Comparison of ENCODE assay signal across 1 cellular context in the genomic region with DNA sequence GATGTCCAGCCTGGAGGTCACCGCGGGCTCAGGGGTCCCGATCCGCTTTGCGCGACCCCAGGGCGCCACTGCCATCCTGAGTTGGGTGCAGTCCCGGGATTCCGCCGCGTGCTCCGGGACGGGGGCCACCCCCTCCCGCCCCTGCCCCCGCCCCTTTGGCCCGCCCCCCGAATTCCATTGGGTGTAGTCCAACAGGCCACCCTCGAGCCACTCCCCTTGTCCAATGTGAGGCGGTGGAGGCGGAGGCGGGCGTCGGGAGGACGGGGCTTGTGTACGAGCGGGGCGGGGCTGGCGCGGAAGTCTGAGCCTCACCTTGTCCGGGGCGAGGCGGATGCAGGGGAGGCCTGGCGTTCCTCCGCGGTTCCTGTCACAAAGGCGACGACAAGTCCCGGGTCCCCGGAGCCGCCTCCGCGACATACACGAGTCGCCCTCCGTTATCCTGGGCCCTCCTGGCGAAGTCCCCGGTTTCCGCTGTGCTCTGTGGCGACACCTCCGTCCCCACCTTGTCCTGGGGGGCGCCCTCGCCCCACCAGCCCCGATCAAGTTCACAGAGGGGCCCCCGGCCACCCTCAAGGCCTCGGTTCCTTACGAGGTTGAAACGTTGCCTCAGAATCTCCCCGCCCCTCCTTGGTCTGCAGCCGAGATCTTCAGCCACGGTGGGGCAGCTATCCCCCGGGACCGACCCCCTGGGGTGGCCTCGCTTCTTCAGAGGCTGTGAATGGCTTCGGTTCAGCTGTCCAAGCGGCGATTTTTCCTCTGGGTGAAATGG.
TF ChIP-seq lines count a peak whose summit lies in the region.

No MANE protein-coding gene starts in this region.

TF ChIP-seq in HepG2, 621 proteins besides CTCF, POLR2A, EP300 and RAD21 (continued from another document):
- TF ChIP-seq, protein P1, sequence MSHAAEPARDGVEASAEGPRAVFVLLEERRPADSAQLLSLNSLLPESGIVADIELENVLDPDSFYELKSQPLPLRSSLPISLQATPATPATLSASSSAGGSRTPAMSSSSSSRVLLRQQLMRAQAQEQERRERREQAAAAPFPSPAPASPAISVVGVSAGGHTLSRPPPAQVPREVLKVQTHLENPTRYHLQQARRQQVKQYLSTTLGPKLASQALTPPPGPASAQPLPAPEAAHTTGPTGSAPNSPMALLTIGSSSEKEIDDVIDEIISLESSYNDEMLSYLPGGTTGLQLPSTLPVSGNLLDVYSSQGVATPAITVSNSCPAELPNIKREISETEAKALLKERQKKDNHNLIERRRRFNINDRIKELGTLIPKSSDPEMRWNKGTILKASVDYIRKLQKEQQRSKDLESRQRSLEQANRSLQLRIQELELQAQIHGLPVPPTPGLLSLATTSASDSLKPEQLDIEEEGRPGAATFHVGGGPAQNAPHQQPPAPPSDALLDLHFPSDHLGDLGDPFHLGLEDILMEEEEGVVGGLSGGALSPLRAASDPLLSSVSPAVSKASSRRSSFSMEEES (CRISPR knock-in tag; IDR thresholded peaks at IDR 0.05), result no peak
- peak; percentile 12; the same call in 1 of the 2 replicates for TF ChIP-seq IRF2 (CRISPR knock-in tag; IDR thresholded peaks at IDR 0.05)
